13 cellular contexts compared by ENCODE assay signal in genomic region chr4:139207873-139208403, GRCh38. TPM values are rescaled to one million over a fixed set of nuclear protein-coding genes. Genes with fewer than 3 reads are reported as not detected.
DNase-seq lines count a peak whose midpoint lies in the region; ATAC-seq and TF ChIP-seq lines count a peak whose summit lies in the region.
"Had no signal": no experiment of that assay in that cellular context is flagged by ENCODE, and none has a peak within 500 bp of the region (broad histone marks: within the 10 kb centered on the region; RNA-seq: fewer than 3 reads in every experiment).

No MANE protein-coding gene starts in this region.

- H3K27me3 ChIP-seq in BLaER1 treated with 17β-estradiol and CSF1 and Interleukin-3, amounts not matched to agents 10 nM and 100 nM, result no peaks in the 10 kb centered on the region
- H3K27me3 ChIP-seq in parathyroid adenoma (ENCODE audit: control insufficient read depth, insufficient read depth, low read length), result no peaks in the 10 kb centered on the region
- H3K27me3 ChIP-seq: brain microvascular endothelial cell had no signal

- peak overlapping the region; percentile 56 to 83 (median 70) for H3K4me2 ChIP-seq in BLaER1 treated with 17β-estradiol and CSF1 and Interleukin-3, amounts not matched to agents 10 nM and 100 nM
- H3K4me2 ChIP-seq in parathyroid adenoma (ENCODE audit: low read length), result no peak overlapping the region

- intact Hi-C loops in left colon (cut with DNase I, micrococcal nuclease), result no loop called here
- intact Hi-C loops in activated CD4-positive, alpha-beta memory T cell treated with anti-CD3 and anti-CD28 coated beads for 36 hours (cut with micrococcal nuclease), result no loop called here

- no peak overlapping the region for H3K27ac Mint-ChIP-seq in activated CD4-positive, alpha-beta memory T cell treated with anti-CD3 and anti-CD28 coated beads for 36 hours

- no peaks in the 10 kb centered on the region for H3K9me3 Mint-ChIP-seq in activated CD4-positive, alpha-beta memory T cell treated with anti-CD3 and anti-CD28 coated beads for 36 hours

- TF ChIP-seq CTCF in parathyroid adenoma (IDR thresholded peaks at IDR 0.05), result no peak

- no peaks in the 10 kb centered on the region for H4K20me1 ChIP-seq in BLaER1 treated with 17β-estradiol and CSF1 and Interleukin-3, amounts not matched to agents 10 nM and 100 nM

- POLR2A ChIA-PET in activated CD4-positive, alpha-beta memory T cell treated with anti-CD3 and anti-CD28 coated beads for 36 hours (lab: Charles Lee), result no interaction called here

- peak overlapping the region; percentile 92 to 100 (median 97) for H3K27ac ChIP-seq in BLaER1 treated with 17β-estradiol and CSF1 and Interleukin-3, amounts not matched to agents 10 nM and 100 nM
- no peak overlapping the region for H3K27ac ChIP-seq in parathyroid adenoma
- H3K27ac ChIP-seq: brain microvascular endothelial cell, VCaP had no signal

- H2AFZ ChIP-seq in parathyroid adenoma, result peak overlapping the region; percentile 53

- H3K4me1 Mint-ChIP-seq in activated CD4-positive, alpha-beta memory T cell treated with anti-CD3 and anti-CD28 coated beads for 36 hours (ENCODE audit: low read depth), result no peaks in the 10 kb centered on the region

- CTCF ChIA-PET in activated CD4-positive, alpha-beta memory T cell treated with anti-CD3 and anti-CD28 coated beads for 36 hours (lab: Charles Lee), result no interaction called here

- ATAC-seq in left colon, result no peak
- no peak for ATAC-seq in GM19324 (IDR thresholded peaks at IDR 0.05; ENCODE audit: low FRiP score, unreplicated experiment)
- ATAC-seq: Panc1 had no signal

- H3K36me3 ChIP-seq in BLaER1 treated with 17β-estradiol and CSF1 and Interleukin-3, amounts not matched to agents 10 nM and 100 nM, result no peaks in the 10 kb centered on the region
- H3K36me3 ChIP-seq in parathyroid adenoma (ENCODE audit: control insufficient read depth, insufficient read depth, low read length), result no peaks in the 10 kb centered on the region
- H3K36me3 ChIP-seq: brain microvascular endothelial cell had no signal

- H3K9me3 ChIP-seq in BLaER1 treated with 17β-estradiol and CSF1 and Interleukin-3, amounts not matched to agents 10 nM and 100 nM (replicated peaks in 1 of 11), result peaks cover 0 to 6% (median 0%) of the 10 kb centered on the region in 11 experiments; a peak in 3 of 22 replicates
- no peaks in the 10 kb centered on the region for H3K9me3 ChIP-seq in parathyroid adenoma (ENCODE audit: control insufficient read depth, low read length)

- H3K4me3 ChIP-seq in BLaER1 treated with 17β-estradiol and CSF1 and Interleukin-3, amounts not matched to agents 10 nM and 100 nM, result no peak overlapping the region
- no peak overlapping the region for H3K4me3 ChIP-seq in parathyroid adenoma (ENCODE audit: low read depth, low read length)

- H3K27me3 Mint-ChIP-seq in activated CD4-positive, alpha-beta memory T cell treated with anti-CD3 and anti-CD28 coated beads for 36 hours, result no peaks in the 10 kb centered on the region

- no peaks in the 10 kb centered on the region for H3K36me3 Mint-ChIP-seq in activated CD4-positive, alpha-beta memory T cell treated with anti-CD3 and anti-CD28 coated beads for 36 hours

- H3K79me2 ChIP-seq in parathyroid adenoma, result no peaks in the 10 kb centered on the region

- H3K4me3 Mint-ChIP-seq in activated CD4-positive, alpha-beta memory T cell treated with anti-CD3 and anti-CD28 coated beads for 36 hours, result no peak overlapping the region

- H3K9ac ChIP-seq in BLaER1 treated with 17β-estradiol and CSF1 and Interleukin-3, amounts not matched to agents 10 nM and 100 nM, result peak overlapping the region; percentile 75 to 89 (median 82)
- no peak overlapping the region for H3K9ac ChIP-seq in parathyroid adenoma

- peaks cover 17 to 73% (median 46%) of the 10 kb centered on the region in 10 experiments for H3K4me1 ChIP-seq in BLaER1 treated with 17β-estradiol and CSF1 and Interleukin-3, amounts not matched to agents 10 nM and 100 nM
- H3K4me1 ChIP-seq in parathyroid adenoma, result no peaks in the 10 kb centered on the region

- peak; percentile 36 for DNase-seq in MV-4-11 (lab: John Stamatoyannopoulos, UW)
- peak; percentile 21 for DNase-seq in fibroblast of gingiva (ENCODE audit: low read depth)
- no peak for DNase-seq in NCI-H1694 treated with DMSO at 0.1 percent for 48 hours (lab: John Stamatoyannopoulos, UW)
- DNase-seq in left colon, result no peak
- DNase-seq in activated CD4-positive, alpha-beta memory T cell treated with anti-CD3 and anti-CD28 coated beads for 36 hours, result no peak
- DNase-seq: NCI-H1694, occipital lobe had no signal

RNA-seq across cellular contexts. Expression of gene ELF2, which starts 30.9 kb away (rescaled TPM):
- 10 to 100 TPM; 32.6 TPM for total RNA-seq in left colon
- 10 to 100 TPM; 24.2 to 29.7 TPM for total RNA-seq in activated CD4-positive, alpha-beta memory T cell treated with anti-CD3 and anti-CD28 coated beads for 36 hours

Comparison
In these comparisons a context has a peak if more than half of its experiments do, and no peak if none do; other contexts are left out.
1. DNase-seq: peak in MV-4-11 (single experiment) and fibroblast of gingiva (single experiment); none in NCI-H1694 treated with DMSO at 0.1 percent for 48 hours (single experiment), left colon (0 of 2) and activated CD4-positive, alpha-beta memory T cell treated with anti-CD3 and anti-CD28 coated beads for 36 hours (single experiment).